ENCODE assay signal across 22 cellular contexts in the genomic region with DNA sequence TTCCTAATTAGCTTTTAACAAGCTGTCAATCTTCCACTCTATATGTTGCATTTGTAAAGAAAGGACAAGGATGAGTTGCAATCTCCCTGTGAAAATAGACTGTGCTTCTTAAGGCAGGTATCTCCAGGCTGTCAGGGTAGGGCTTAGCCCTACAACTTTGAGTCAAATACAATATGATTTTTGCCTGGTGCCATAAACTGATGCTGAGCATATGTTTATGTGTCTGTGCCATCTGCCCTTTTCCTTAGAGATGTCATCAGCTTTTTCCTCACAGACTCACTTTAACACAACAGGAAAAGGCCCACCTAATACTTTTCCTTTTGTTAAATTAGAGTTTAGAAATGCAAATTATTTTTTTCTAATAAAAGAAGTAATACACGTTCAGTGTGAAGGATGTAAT.
DNase-seq lines count a peak whose midpoint lies in the region; ATAC-seq and TF ChIP-seq lines count a peak whose summit lies in the region.
"Had no signal": no experiment of that assay in that cellular context is flagged by ENCODE, and none has a peak within 500 bp of the region (broad histone marks: within the 10 kb centered on the region; RNA-seq: fewer than 3 reads in every experiment).

No MANE protein-coding gene starts in this region.

- CTCF ChIA-PET in RWPE1 (lab: Yijun Ruan, JAX) = interaction anchor here (0.6 to 0.7 kb wide), 2 partner anchors 11 to 24 kb away, joined by 3 to 4 read pairs; no protein-coding TSS in a partner anchor

- POLR2A ChIA-PET in RWPE1 (lab: Yijun Ruan, JAX; ENCODE audit: low non-redundant PET) = no interaction called here

- H3K27ac ChIP-seq in RWPE1 = no peak overlapping the region
- H3K27ac ChIP-seq: GM23248, PC-9 had no signal

- DNase-seq in NCI-H748 (lab: John Stamatoyannopoulos, UW; ENCODE audit: unreplicated experiment) (peak; percentile 3), NCI-H748 treated with DMSO at 0.1 percent for 48 hours (lab: John Stamatoyannopoulos, UW) (no peak), NCI-H2171 treated with DMSO at 0.1 percent for 48 hours (lab: John Stamatoyannopoulos, UW) (peak; percentile 75), cerebellum (ENCODE audit: low spot score) (peak; percentile 57), Right ventricle myocardium superior (no peak), RWPE1 (ENCODE audit: low spot score) (no peak)
- DNase-seq: 8988T; ACHN; BE2C; CD8-positive, alpha-beta memory T cell; DND-41; GM23248; H9; KBM-7; MV-4-11; NCI-H1105; NCI-H1436 treated with DMSO at 0.1 percent for 48 hours; NCI-H2081; PC-9; SHP77; T-helper 1 cell had no signal

- intact Hi-C loops in Right ventricle myocardium superior (cut with DNase I) = no loop called here

- ATAC-seq in Right ventricle myocardium superior (ENCODE audit: poor library complexity) = no peak
- ATAC-seq in GM21367 (IDR thresholded peaks at IDR 0.05; ENCODE audit: unreplicated experiment) = no peak

- no peak for TF ChIP-seq CTCF in RWPE1 (conservative IDR thresholded peaks at IDR 0.05; ENCODE audit: low read depth)

Comparison
In these comparisons a context has a peak if more than half of its experiments do, and no peak if none do; other contexts are left out.
1. DNase-seq: peak in NCI-H748 (single experiment), NCI-H2171 treated with DMSO at 0.1 percent for 48 hours (single experiment) and cerebellum (single experiment); none in NCI-H748 treated with DMSO at 0.1 percent for 48 hours (single experiment), Right ventricle myocardium superior (single experiment) and RWPE1 (single experiment).